Comparison of ENCODE assay signal across 8 cellular contexts in the genomic region with DNA sequence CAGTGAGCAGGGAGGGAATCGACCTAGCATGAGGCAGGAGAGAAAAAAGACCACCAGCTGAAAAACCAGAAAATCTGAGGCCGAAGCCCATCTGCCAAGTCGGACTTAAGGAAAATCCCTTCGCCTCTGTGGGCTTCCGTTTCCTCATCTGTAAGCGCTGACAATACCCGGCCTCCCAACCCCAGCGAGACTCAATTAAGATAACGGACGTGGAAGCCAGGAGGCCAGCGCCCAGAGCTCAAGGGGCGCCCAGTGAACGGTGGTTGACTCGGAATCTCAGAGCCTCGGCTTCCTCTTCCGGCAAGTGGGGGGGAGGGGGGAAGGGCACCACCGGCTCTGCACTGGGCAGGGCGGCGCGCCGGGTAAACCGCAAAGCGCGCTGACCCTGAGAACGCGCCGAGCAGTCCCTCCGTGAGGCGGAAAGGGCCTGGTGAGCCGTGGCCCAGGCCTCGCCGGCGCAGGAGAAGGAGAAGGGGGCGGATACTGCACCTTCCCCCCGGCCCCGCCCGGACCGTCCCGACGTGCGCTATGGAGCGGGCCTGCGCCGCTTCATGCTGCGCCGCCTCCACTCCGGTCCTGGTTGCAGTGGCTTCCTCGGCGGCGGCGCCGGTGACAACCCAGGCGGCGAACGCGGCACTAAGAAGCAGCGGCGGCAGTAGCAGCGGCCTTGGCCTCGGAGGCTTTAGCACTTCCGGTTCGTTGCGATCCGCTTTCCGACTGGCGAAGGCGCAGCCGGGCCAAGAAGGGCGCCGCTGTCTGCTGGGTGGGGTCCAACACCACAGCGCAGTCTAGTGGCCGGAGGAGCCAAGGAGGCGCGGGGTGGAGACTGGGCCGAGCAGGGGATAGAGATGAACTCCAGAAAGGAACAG. TPM values are rescaled to one million over a fixed set of nuclear protein-coding genes. Genes with fewer than 3 reads are reported as not detected.
DNase-seq lines count a peak whose midpoint lies in the region; ATAC-seq, FAIRE-seq and TF ChIP-seq lines count a peak whose summit lies in the region.

A gene (minus strand): TSS at position 693 of the 869 bp plus-strand sequence. CDS start 5,136 bp downstream, outside the sequence.

- no peaks in the 10 kb centered on the region for H3K9me1 ChIP-seq in keratinocyte (ENCODE audit: control insufficient read depth, extremely low read depth, insufficient read depth, low read length)

- ATAC-seq in GM19023 (IDR thresholded peaks at IDR 0.05; ENCODE audit: unreplicated experiment) (peak; percentile 98), HG03342 (IDR thresholded peaks at IDR 0.05; ENCODE audit: unreplicated experiment) (peak; percentile 84)
- peak; percentile 94 to 96 for ATAC-seq in activated CD4-positive, CD25-positive, alpha-beta regulatory T cell treated with anti-CD3 and anti-CD28 coated beads, Interleukin-2, amount 50 U/mL, for 24 hours

- H3K9ac ChIP-seq in keratinocyte (ENCODE audit: control insufficient read depth, extremely low read depth, insufficient read depth, low read length): peak within 1 kb of the TSS; percentile 94

- DNase-seq in AG10803 (ENCODE audit: low read depth) (peak; percentile 94), NCI-H446 (lab: John Stamatoyannopoulos, UW) (peak; percentile 58 to 91), cerebellar nuclear complex (lab: John Stamatoyannopoulos, UW) (peak; percentile 70 to 74), keratinocyte (ENCODE audit: low read depth, low spot score) (peak; percentile 73)
- peak; percentile 96 for DNase-seq in stimulated activated CD4-positive, alpha-beta T cell treated with anti-CD3 and anti-CD28 coated beads, Interleukin-15, amount 100 ng/mL, for 24 hours

- H4K20me1 ChIP-seq in keratinocyte (ENCODE audit: control insufficient read depth, extremely low read depth, insufficient read depth, low read length): no peaks in the 10 kb centered on the region

- no peaks in the 10 kb centered on the region for H3K9me3 ChIP-seq in keratinocyte (ENCODE audit: control insufficient read depth, low read depth, low read length)

- H3K4me3 ChIP-seq in AG10803 (ENCODE audit: low read length): peak within 1 kb of the TSS; percentile 97
- peak within 1 kb of the TSS; percentile 96 to 100 (median 100) for H3K4me3 ChIP-seq in keratinocyte (ENCODE audit: control insufficient read depth in 2 of 3, extremely low read depth in 1 of 3, insufficient read depth in 2 of 3, low read depth in 1 of 3, low read length in 3 of 3)

- peak within 1 kb of the TSS; percentile 90 for H3K27ac ChIP-seq in keratinocyte (ENCODE audit: control insufficient read depth, insufficient read depth, low read length)

- no peaks in the 10 kb centered on the region for H3K27me3 ChIP-seq in keratinocyte (ENCODE audit: control insufficient read depth, extremely low read depth, insufficient read depth, low read length)

- H3K4me2 ChIP-seq in keratinocyte (ENCODE audit: control insufficient read depth, extremely low read depth, insufficient read depth, low read depth, low read length): peak within 1 kb of the TSS; percentile 99

- peaks cover 33% of the 10 kb centered on the region for H3K79me2 ChIP-seq in keratinocyte (ENCODE audit: control insufficient read depth, insufficient read depth, low read length)

- peak within 1 kb of the TSS; percentile 94 for H2AFZ ChIP-seq in keratinocyte (ENCODE audit: control insufficient read depth, low read length)

- peaks cover 8% of the 10 kb centered on the region for H3K4me1 ChIP-seq in keratinocyte (ENCODE audit: control insufficient read depth, extremely low read depth, insufficient read depth, low read length)

- peak; percentile 88 for TF ChIP-seq CTCF in AG10803 (conservative IDR thresholded peaks at IDR 0.05; ENCODE audit: low read length)
- TF ChIP-seq CTCF in keratinocyte (optimal IDR thresholded peaks at IDR 0.05 in 1 of 3, IDR thresholded peaks at IDR 0.05 in 1 of 3, conservative IDR thresholded peaks at IDR 0.05 in 1 of 3; ENCODE audit: extremely low read depth in 1 of 3, insufficient read depth in 2 of 3, low read length in 3 of 3): peak; percentile 95 to 98 (median 97)

- peaks cover 0 to 3% of the 10 kb centered on the region in 2 experiments for H3K36me3 ChIP-seq in keratinocyte (ENCODE audit: control insufficient read depth in 2 of 2, extremely low read depth in 1 of 2, insufficient read depth in 2 of 2, low read length in 2 of 2)

- dilution Hi-C loops in keratinocyte (cut with MboI; ENCODE audit: extremely low pct_ligation_motif_present, low sequenced_read_pairs): no loop called here

- FAIRE-seq in keratinocyte (lab: Jason Lieb, UNC): peak; percentile 59

RNA-seq across cellular contexts. Expression of the gene that starts here (rescaled TPM):
- polyA plus RNA-seq in keratinocyte: 17.1 to 21.6 TPM (median 20.2 TPM) in 3 replicates
- polyA plus RNA-seq in keratinocyte (2011; ENCODE audit: low read depth): 5.8 TPM
- polyA plus RNA-seq in keratinocyte (2011; cell fraction: cytosol; rRNA removed): 10.6 and 19.6 TPM in 2 replicates
- 20.9 and 25.4 TPM in 2 replicates for polyA plus RNA-seq in keratinocyte (2011; cell fraction: nucleus; rRNA removed)
- polyA plus RNA-seq in keratinocyte (2012; ENCODE audit: low replicate concordance): 13.2 and 17.7 TPM in 2 replicates
- 18.2 to 42.5 TPM (median 26.8 TPM) in 3 replicates for polyA minus RNA-seq in keratinocyte
- 28.8 TPM for polyA minus RNA-seq in keratinocyte (2011; cell fraction: cytosol; rRNA and poly(A)+ RNA removed)
- 34.2 and 59.6 TPM in 2 replicates for polyA minus RNA-seq in keratinocyte (2011; cell fraction: nucleus; rRNA and poly(A)+ RNA removed)

Comparison
In these comparisons a context has a peak if more than half of its experiments do, and no peak if none do; other contexts are left out.
1. Peak in every context shown above with its lines: DNase-seq, ATAC-seq, H3K4me3 ChIP-seq and H3K27ac ChIP-seq.